ENCODE assay signal across 37 cellular contexts in the genomic region with DNA sequence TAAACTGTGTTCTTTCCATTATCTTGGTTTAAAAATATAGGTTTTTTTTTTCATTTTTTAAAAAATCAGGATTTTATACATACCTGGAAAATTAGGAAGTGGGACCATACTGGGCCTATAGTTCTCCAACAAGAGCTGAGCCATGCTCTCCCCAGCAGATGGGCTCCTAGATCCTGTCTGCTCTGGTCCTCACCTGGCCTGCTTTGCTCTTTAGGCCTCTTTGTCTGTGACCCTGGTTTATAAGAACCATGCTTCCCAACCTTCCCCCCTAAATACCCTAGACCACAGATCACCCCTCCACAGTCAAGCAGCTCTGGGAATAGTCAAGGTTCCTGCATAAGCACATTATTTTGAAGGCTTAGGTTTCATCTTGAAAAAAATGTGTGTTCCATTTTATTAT.
"Had no signal": no experiment of that assay in that cellular context is flagged by ENCODE, and none has a peak within 500 bp of the region (broad histone marks: within the 10 kb centered on the region; RNA-seq: fewer than 3 reads in every experiment).

No MANE protein-coding gene starts in this region.

- H3K27ac Mint-ChIP-seq: activated CD4-positive, alpha-beta memory T cell treated with anti-CD3 and anti-CD28 coated beads, Interleukin-2, amount 10 ng/mL, durations not matched to agents 7 days and 5 days; activated CD4-positive, alpha-beta T cell treated with anti-CD3 and anti-CD28 coated beads for 36 hours; activated CD4-positive, alpha-beta T cell treated with anti-CD3 and anti-CD28 coated beads, Interleukin-2, amount 10 ng/mL, durations not matched to agents 7 days and 5 days; activated CD8-positive, alpha-beta memory T cell treated with anti-CD3 and anti-CD28 coated beads, Interleukin-2, amount 10 ng/mL, durations not matched to agents 7 days and 5 days; activated CD8-positive, alpha-beta T cell treated with anti-CD3 and anti-CD28 coated beads, Interleukin-2, amount 10 ng/mL, durations not matched to agents 7 days and 5 days; activated naive CD4-positive, alpha-beta T cell treated with anti-CD3 and anti-CD28 coated beads for 36 hours; activated naive CD4-positive, alpha-beta T cell treated with anti-CD3 and anti-CD28 coated beads, Interleukin-2, amount 50 U/mL, for 72 hours; activated naive CD8-positive, alpha-beta T cell treated with anti-CD3 and anti-CD28 coated beads for 36 hours; activated T-cell treated with anti-CD3 and anti-CD28 coated beads, Interleukin-2, amount 50 U/mL, for 72 hours; activated T-helper 1 cell treated with anti-CD3 and anti-CD28 coated beads, Interleukin-12 subunit alpha, Interleukin-12 subunit beta, Interleukin-2, Interleukin-4 antibody, amounts not matched to agents 30 ng/mL and 10 ng/mL and 1 ng/mL, durations not matched to agents 14 hours and 24 hours and 36 hours; activated T-helper 17 cell treated with anti-CD3 and anti-CD28 coated beads, Interleukin-2, amount 50 U/mL, for 72 hours; T-helper 1 cell treated with Interleukin-12 subunit alpha and Interleukin-12 subunit beta and Interleukin-4 antibody, amounts not matched to agents 30 μg/mL and 1 μg/mL, for 36 hours; T-helper 2 cell treated with Interferon-gamma antibody and Interleukin-4, amounts not matched to agents 5 μg/mL and 100 μg/mL, for 36 hours had no signal

- H3K27ac ChIP-seq: adrenal gland, body of pancreas, brain microvascular endothelial cell, breast epithelium, VCaP had no signal

- H3K27me3 Mint-ChIP-seq: activated CD4-positive, alpha-beta memory T cell treated with anti-CD3 and anti-CD28 coated beads, Interleukin-2, amount 10 ng/mL, durations not matched to agents 7 days and 5 days; activated CD4-positive, alpha-beta T cell treated with anti-CD3 and anti-CD28 coated beads, Interleukin-2, amount 10 ng/mL, durations not matched to agents 7 days and 5 days; activated CD8-positive, alpha-beta memory T cell treated with anti-CD3 and anti-CD28 coated beads, Interleukin-2, amount 10 ng/mL, durations not matched to agents 7 days and 5 days; activated naive CD8-positive, alpha-beta T cell treated with anti-CD3 and anti-CD28 coated beads for 36 hours had no signal

- DNase-seq: activated CD4-positive, alpha-beta memory T cell treated with anti-CD3 and anti-CD28 coated beads, Interleukin-2, amount 10 ng/mL, durations not matched to agents 7 days and 5 days; activated CD4-positive, alpha-beta T cell treated with anti-CD3 and anti-CD28 coated beads for 1 hour; activated CD4-positive, alpha-beta T cell treated with anti-CD3 and anti-CD28 coated beads for 36 hours; activated CD4-positive, alpha-beta T cell treated with anti-CD3 and anti-CD28 coated beads for 48 hours; activated CD4-positive, alpha-beta T cell treated with anti-CD3 and anti-CD28 coated beads, Interleukin-2, amount 10 ng/mL, durations not matched to agents 7 days and 5 days; activated CD4-positive, alpha-beta T cell treated with anti-CD3 and anti-CD28 coated beads, Interleukin-2, amount 50 U/mL, for 48 hours; activated CD4-positive, CD25-positive, alpha-beta regulatory T cell; activated CD8-positive, alpha-beta memory T cell treated with anti-CD3 and anti-CD28 coated beads, Interleukin-2, amount 10 ng/mL, durations not matched to agents 7 days and 5 days; activated CD8-positive, alpha-beta memory T cell treated with anti-CD3 and anti-CD28 coated beads, Interleukin-2, amount 50 U/mL, for 48 hours; activated CD8-positive, alpha-beta T cell treated with anti-CD3 and anti-CD28 coated beads, Interleukin-2, amount 10 ng/mL, durations not matched to agents 7 days and 5 days; activated effector memory CD4-positive, alpha-beta T cell treated with anti-CD3 and anti-CD28 coated beads, Interleukin-2, amount 50 U/mL, for 16 hours; activated gamma-delta T cell treated with Interleukin-2 at 50 U/mL for 16 hours; activated naive CD4-positive, alpha-beta T cell; activated naive CD4-positive, alpha-beta T cell treated with anti-CD3 and anti-CD28 coated beads for 36 hours; activated naive CD4-positive, alpha-beta T cell treated with anti-CD3 and anti-CD28 coated beads, Interleukin-2, amount 50 U/mL, for 16 hours; activated naive CD8-positive, alpha-beta T cell treated with anti-CD3 and anti-CD28 coated beads for 36 hours; activated T-cell treated with anti-CD3 and anti-CD28 coated beads, Interleukin-2, amount 50 U/mL, for 4 hours; activated T-cell treated with anti-CD3 and anti-CD28 coated beads, Interleukin-2, amount 50 U/mL, for 72 hours; adrenal gland; amniotic stem cell; aorta; body of pancreas; brain microvascular endothelial cell; caudate nucleus; SW 1271; T-helper 1 cell; T-helper 2 cell; T-helper 9 cell had no signal

- H3K4me1 Mint-ChIP-seq: activated CD4-positive, alpha-beta memory T cell treated with anti-CD3 and anti-CD28 coated beads, Interleukin-2, amount 10 ng/mL, durations not matched to agents 7 days and 5 days; activated CD4-positive, alpha-beta T cell treated with anti-CD3 and anti-CD28 coated beads for 36 hours; activated CD4-positive, alpha-beta T cell treated with anti-CD3 and anti-CD28 coated beads, Interleukin-2, amount 10 ng/mL, durations not matched to agents 7 days and 5 days; activated CD8-positive, alpha-beta memory T cell treated with anti-CD3 and anti-CD28 coated beads, Interleukin-2, amount 10 ng/mL, durations not matched to agents 7 days and 5 days; activated naive CD8-positive, alpha-beta T cell treated with anti-CD3 and anti-CD28 coated beads for 36 hours; activated T-helper 17 cell treated with anti-CD3 and anti-CD28 coated beads, Interleukin-2, amount 50 U/mL, for 72 hours; central memory CD8-positive, alpha-beta T cell had no signal

- H3K9me3 ChIP-seq: adrenal gland, body of pancreas, breast epithelium had no signal

- H3K36me3 ChIP-seq: adrenal gland, brain microvascular endothelial cell, breast epithelium had no signal

- H3K27me3 ChIP-seq: adrenal gland, body of pancreas, brain microvascular endothelial cell had no signal

- H3K4me3 Mint-ChIP-seq: activated CD4-positive, alpha-beta memory T cell treated with anti-CD3 and anti-CD28 coated beads, Interleukin-2, amount 10 ng/mL, durations not matched to agents 7 days and 5 days; activated CD4-positive, alpha-beta T cell treated with anti-CD3 and anti-CD28 coated beads for 36 hours; activated CD4-positive, alpha-beta T cell treated with anti-CD3 and anti-CD28 coated beads, Interleukin-2, amount 10 ng/mL, durations not matched to agents 7 days and 5 days; activated CD8-positive, alpha-beta memory T cell treated with anti-CD3 and anti-CD28 coated beads, Interleukin-2, amount 10 ng/mL, durations not matched to agents 7 days and 5 days; activated CD8-positive, alpha-beta T cell treated with anti-CD3 and anti-CD28 coated beads, Interleukin-2, amount 10 ng/mL, durations not matched to agents 7 days and 5 days; activated naive CD4-positive, alpha-beta T cell treated with anti-CD3 and anti-CD28 coated beads for 36 hours; activated naive CD8-positive, alpha-beta T cell treated with anti-CD3 and anti-CD28 coated beads for 36 hours; activated T-cell treated with anti-CD3 and anti-CD28 coated beads, Interleukin-2, amount 50 U/mL, for 4 hours; activated T-cell treated with anti-CD3 and anti-CD28 coated beads, Interleukin-2, amount 50 U/mL, for 72 hours; activated T-helper 1 cell treated with anti-CD3 and anti-CD28 coated beads, Interleukin-12 subunit alpha, Interleukin-12 subunit beta, Interleukin-2, Interleukin-4 antibody, amounts not matched to agents 30 ng/mL and 10 ng/mL and 1 ng/mL, durations not matched to agents 14 hours and 24 hours and 36 hours; activated T-helper 17 cell treated with anti-CD3 and anti-CD28 coated beads, Interleukin-2, amount 50 U/mL, for 72 hours; central memory CD8-positive, alpha-beta T cell; T-helper 1 cell treated with Interleukin-12 subunit alpha and Interleukin-12 subunit beta and Interleukin-4 antibody, amounts not matched to agents 30 μg/mL and 1 μg/mL, for 36 hours; T-helper 2 cell treated with Interferon-gamma antibody and Interleukin-4, amounts not matched to agents 5 μg/mL and 100 μg/mL, for 36 hours had no signal

- ATAC-seq: activated CD4-positive, alpha-beta T cell treated with anti-CD3 and anti-CD28 coated beads for 36 hours; activated CD4-positive, CD25-positive, alpha-beta regulatory T cell treated with anti-CD3 and anti-CD28 coated beads, Interleukin-2, amount 50 U/mL, for 24 hours; activated CD8-positive, alpha-beta memory T cell treated with anti-CD3 and anti-CD28 coated beads, Interleukin-2, amount 10 ng/mL, durations not matched to agents 7 days and 5 days; activated CD8-positive, alpha-beta T cell treated with anti-CD3 and anti-CD28 coated beads, Interleukin-2, amount 10 ng/mL, durations not matched to agents 7 days and 5 days; activated naive CD4-positive, alpha-beta T cell treated with anti-CD3 and anti-CD28 coated beads, Interleukin-2, amount 50 U/mL, for 72 hours; activated T-cell treated with anti-CD3 and anti-CD28 coated beads, Interleukin-2, amount 50 U/mL, for 4 hours; activated T-cell treated with anti-CD3 and anti-CD28 coated beads, Interleukin-2, amount 50 U/mL, for 72 hours; activated T-helper 17 cell treated with anti-CD3 and anti-CD28 coated beads, Interleukin-2, amount 50 U/mL, for 72 hours; body of pancreas had no signal

- H3K9me3 Mint-ChIP-seq: activated CD4-positive, alpha-beta T cell treated with anti-CD3 and anti-CD28 coated beads, Interleukin-2, amount 10 ng/mL, durations not matched to agents 7 days and 5 days; central memory CD8-positive, alpha-beta T cell had no signal

- H3K4me1 ChIP-seq: adrenal gland, body of pancreas, breast epithelium had no signal

- H3K36me3 Mint-ChIP-seq: activated CD8-positive, alpha-beta memory T cell treated with anti-CD3 and anti-CD28 coated beads, Interleukin-2, amount 10 ng/mL, durations not matched to agents 7 days and 5 days; activated naive CD8-positive, alpha-beta T cell treated with anti-CD3 and anti-CD28 coated beads for 36 hours had no signal

- H3K4me3 ChIP-seq: adrenal gland, body of pancreas, breast epithelium had no signal
